Comparison of ENCODE assay signal across 16 cellular contexts in the genomic region with DNA sequence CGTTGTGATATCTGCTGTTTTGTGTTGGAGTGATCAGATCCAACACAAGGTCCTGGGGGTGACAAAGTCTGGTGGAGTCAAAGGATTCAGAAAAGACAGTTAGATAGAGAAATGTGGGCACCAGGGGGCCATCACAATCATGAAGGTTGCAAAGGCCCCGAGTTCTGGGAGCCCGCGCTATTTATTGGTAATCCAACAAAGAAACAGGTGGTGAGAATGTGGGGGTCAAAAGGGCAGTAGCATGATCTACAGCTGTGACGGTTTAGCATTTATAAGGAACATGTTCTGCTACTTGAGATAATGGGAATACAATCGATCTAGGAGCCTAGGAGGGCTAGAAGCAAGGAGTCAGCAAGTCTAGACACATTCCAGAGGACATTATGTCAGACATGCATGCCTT. TPM values are rescaled to one million over a fixed set of nuclear protein-coding genes. Genes with fewer than 3 reads are reported as not detected.
"Had no signal": no experiment of that assay in that cellular context is flagged by ENCODE, and none has a peak within 500 bp of the region (broad histone marks: within the 10 kb centered on the region; RNA-seq: fewer than 3 reads in every experiment).

No MANE protein-coding gene starts in this region.

RNA-seq across cellular contexts. Expression of gene UGT3A1, which starts 31.1 kb away (rescaled TPM):
- total RNA-seq: activated B cell treated with CpG ODN at 0.5 μM for 24 hours; activated CD4-positive, alpha-beta memory T cell treated with anti-CD3 and anti-CD28 coated beads for 36 hours; activated CD4-positive, alpha-beta T cell treated with anti-CD3 and anti-CD28 coated beads, Interleukin-2, amount 10 ng/mL, durations not matched to agents 24 days and 14 days; activated CD8-positive, alpha-beta memory T cell treated with anti-CD3 and anti-CD28 coated beads for 36 hours; activated CD8-positive, alpha-beta T cell treated with anti-CD3 and anti-CD28 coated beads for 36 hours; activated naive CD4-positive, alpha-beta T cell treated with anti-CD3 and anti-CD28 coated beads for 36 hours; activated naive CD4-positive, alpha-beta T cell treated with anti-CD3 and anti-CD28 coated beads, Interleukin-2, amount 50 U/mL, for 72 hours; activated naive CD8-positive, alpha-beta T cell treated with anti-CD3 and anti-CD28 coated beads for 36 hours; activated T-cell treated with anti-CD3 and anti-CD28 coated beads, Interleukin-2, amount 50 U/mL, for 4 hours; activated T-cell treated with anti-CD3 and anti-CD28 coated beads, Interleukin-2, amount 50 U/mL, for 72 hours; activated T-helper 1 cell treated with anti-CD3 and anti-CD28 coated beads, Interleukin-12 subunit alpha, Interleukin-12 subunit beta, Interleukin-2, Interleukin-4 antibody, amounts not matched to agents 30 ng/mL and 10 ng/mL and 1 ng/mL, durations not matched to agents 14 hours and 24 hours and 36 hours; activated T-helper 17 cell treated with anti-CD3 and anti-CD28 coated beads, Interleukin-2, amount 50 U/mL, for 72 hours; adrenal gland; aorta; bronchial epithelial cell had no signal
- polyA plus RNA-seq: cardiac muscle cell had no signal

RNA-seq across cellular contexts. Expression of gene UGT3A2, which starts 44.4 kb away (rescaled TPM):
- total RNA-seq: activated B cell treated with CpG ODN at 0.5 μM for 24 hours; activated CD4-positive, alpha-beta memory T cell treated with anti-CD3 and anti-CD28 coated beads for 36 hours; activated CD4-positive, alpha-beta T cell treated with anti-CD3 and anti-CD28 coated beads, Interleukin-2, amount 10 ng/mL, durations not matched to agents 24 days and 14 days; activated CD8-positive, alpha-beta memory T cell treated with anti-CD3 and anti-CD28 coated beads for 36 hours; activated CD8-positive, alpha-beta T cell treated with anti-CD3 and anti-CD28 coated beads for 36 hours; activated naive CD4-positive, alpha-beta T cell treated with anti-CD3 and anti-CD28 coated beads for 36 hours; activated naive CD8-positive, alpha-beta T cell treated with anti-CD3 and anti-CD28 coated beads for 36 hours; activated T-cell treated with anti-CD3 and anti-CD28 coated beads, Interleukin-2, amount 50 U/mL, for 4 hours; activated T-cell treated with anti-CD3 and anti-CD28 coated beads, Interleukin-2, amount 50 U/mL, for 72 hours; activated T-helper 1 cell treated with anti-CD3 and anti-CD28 coated beads, Interleukin-12 subunit alpha, Interleukin-12 subunit beta, Interleukin-2, Interleukin-4 antibody, amounts not matched to agents 30 ng/mL and 10 ng/mL and 1 ng/mL, durations not matched to agents 14 hours and 24 hours and 36 hours; aorta; bronchial epithelial cell had no signal
- polyA plus RNA-seq: aorta had no signal
